ENCODE assay signal across 10 cellular contexts in genomic region chr16:87602005-87602790, GRCh38. TPM values are rescaled to one million over a fixed set of nuclear protein-coding genes. Genes with fewer than 3 reads are reported as not detected.
A peak's percentile ranks its signal among the peaks of the same experiment; 100 is the strongest.
DNase-seq lines count a peak whose midpoint lies in the region; TF ChIP-seq lines count a peak whose summit lies in the region.
"Had no signal": no experiment of that assay in that cellular context is flagged by ENCODE, and none has a peak within 500 bp of the region (broad histone marks: within the 10 kb centered on the region; RNA-seq: fewer than 3 reads in every experiment).

JPH3 (plus strand) TSS chr16:87602508; CDS start chr16:87603147, 639 bp downstream.

- peaks cover 4% of the 10 kb centered on the region for H3K36me3 Mint-ChIP-seq in progenitor cell of endocrine pancreas (ENCODE audit: insufficient read depth)

- no peaks in the 10 kb centered on the region for H3K9me3 ChIP-seq in effector memory CD4-positive, alpha-beta T cell (ENCODE audit: control insufficient read depth, low read length)
- H3K9me3 ChIP-seq: neutrophil had no signal

- no peak within 1 kb of the TSS for H3K27ac ChIP-seq in effector memory CD4-positive, alpha-beta T cell (ENCODE audit: insufficient read depth, low read length, poor library complexity, severe bottlenecking)
- H3K27ac ChIP-seq: epithelial cell of prostate, neutrophil had no signal

- H3K4me3 ChIP-seq in effector memory CD4-positive, alpha-beta T cell (ENCODE audit: insufficient read depth, low read depth, low read length, poor library complexity, severe bottlenecking) = peak within 1 kb of the TSS; percentile 32

- peak within 1 kb of the TSS; percentile 92 for H3K4me3 Mint-ChIP-seq in progenitor cell of endocrine pancreas (ENCODE audit: low read depth)

- in situ Hi-C loops in KBM-7 (cut with MboI; ENCODE audit: low pct_unique_long_range_greater_than_20kb, low sequenced_read_pairs) = loop anchor here (10.0 kb wide), 1 partner anchor 63 kb away; no protein-coding TSS in a partner anchor

- H3K36me3 ChIP-seq in effector memory CD4-positive, alpha-beta T cell (ENCODE audit: control insufficient read depth, insufficient read depth, low read length) = no peaks in the 10 kb centered on the region
- H3K36me3 ChIP-seq: neutrophil had no signal

- no peaks in the 10 kb centered on the region for H3K9me3 Mint-ChIP-seq in progenitor cell of endocrine pancreas (ENCODE audit: low read depth)

- peaks cover 7% of the 10 kb centered on the region for H3K4me1 ChIP-seq in effector memory CD4-positive, alpha-beta T cell (ENCODE audit: control insufficient read depth, insufficient read depth, low read length, poor library complexity, severe bottlenecking)

- H3K27ac Mint-ChIP-seq in progenitor cell of endocrine pancreas = peak within 1 kb of the TSS; percentile 86

- H3K27me3 ChIP-seq in effector memory CD4-positive, alpha-beta T cell (replicated peaks; ENCODE audit: control insufficient read depth, insufficient read depth, low read length, poor library complexity, severe bottlenecking) = peaks cover 42% of the 10 kb centered on the region

- H3K27me3 Mint-ChIP-seq in progenitor cell of endocrine pancreas = peaks cover 38% of the 10 kb centered on the region

- no peak for TF ChIP-seq CTCF in progenitor cell of endocrine pancreas (IDR thresholded peaks at IDR 0.05; ENCODE audit: unreplicated experiment)

- DNase-seq in SIG-M5 treated with dmso at 0.1 percent for 504 hours (lab: John Stamatoyannopoulos, UW; ENCODE audit: unreplicated experiment) = peak; percentile 2
- DNase-seq in SIG-M5 (lab: John Stamatoyannopoulos, UW) = no peak
- peak; percentile 12 for DNase-seq in NCI-H1417 treated with DMSO at 0.1 percent for 48 hours (lab: John Stamatoyannopoulos, UW)
- no peak for DNase-seq in effector memory CD4-positive, alpha-beta T cell
- DNase-seq in progenitor cell of endocrine pancreas (ENCODE audit: low spot score, unreplicated experiment) = peak; percentile 50
- no peak for DNase-seq in KBM-7
- DNase-seq in cerebellar nuclear complex (lab: John Stamatoyannopoulos, UW) = no peak
- DNase-seq in activated CD4-positive, alpha-beta T cell treated with anti-CD3 and anti-CD28 coated beads, Interleukin-2, amount 50 U/mL, for 48 hours = no peak

- peaks cover 11% of the 10 kb centered on the region for H3K4me1 Mint-ChIP-seq in progenitor cell of endocrine pancreas (ENCODE audit: low read depth)

RNA-seq across cellular contexts. Expression of gene JPH3, which starts in this region (rescaled TPM):
- 23.1 and 26.4 TPM in 2 replicates for total RNA-seq in progenitor cell of endocrine pancreas

Comparison
In these comparisons a context has a peak if more than half of its experiments do, and no peak if none do; other contexts are left out.
1. DNase-seq: peak in SIG-M5 treated with dmso at 0.1 percent for 504 hours (single experiment), NCI-H1417 treated with DMSO at 0.1 percent for 48 hours (single experiment) and progenitor cell of endocrine pancreas (single experiment); none in SIG-M5 (single experiment), effector memory CD4-positive, alpha-beta T cell (0 of 3), KBM-7 (single experiment), cerebellar nuclear complex (0 of 2) and activated CD4-positive, alpha-beta T cell treated with anti-CD3 and anti-CD28 coated beads, Interleukin-2, amount 50 U/mL, for 48 hours (0 of 2).